8 cellular contexts compared by ENCODE assay signal in the genomic region with DNA sequence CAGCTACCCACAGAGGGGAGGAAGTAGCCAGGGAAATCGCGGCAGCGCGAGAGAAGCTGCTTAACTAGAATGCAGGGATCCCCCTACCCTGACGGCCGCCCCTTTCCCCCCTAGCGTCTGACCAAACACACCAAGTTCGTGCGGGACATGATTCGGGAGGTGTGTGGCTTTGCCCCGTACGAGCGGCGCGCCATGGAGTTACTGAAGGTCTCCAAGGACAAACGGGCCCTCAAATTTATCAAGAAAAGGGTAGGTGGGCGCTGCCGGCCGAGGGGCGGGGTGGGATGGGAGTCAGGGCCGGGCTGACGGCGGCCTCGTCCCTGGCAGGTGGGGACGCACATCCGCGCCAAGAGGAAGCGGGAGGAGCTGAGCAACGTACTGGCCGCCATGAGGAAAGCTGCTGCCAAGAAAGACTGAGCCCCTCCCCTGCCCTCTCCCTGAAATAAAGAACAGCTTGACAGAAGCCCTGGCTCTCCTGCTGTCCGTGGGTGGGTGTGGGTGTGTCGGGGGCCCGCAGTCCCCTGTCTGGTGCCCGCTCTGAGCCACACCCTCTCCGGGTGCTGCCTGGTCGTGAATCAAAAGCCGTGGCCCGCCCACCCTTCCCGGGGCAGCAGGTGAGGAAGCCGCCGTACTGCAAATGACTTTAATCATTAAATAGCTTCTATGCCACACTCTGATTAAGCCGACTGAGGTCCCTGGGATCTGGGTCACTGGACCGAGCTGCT. TPM values are rescaled to one million over a fixed set of nuclear protein-coding genes. Genes with fewer than 3 reads are reported as not detected.
DNase-seq lines count a peak whose midpoint lies in the region; ATAC-seq and TF ChIP-seq lines count a peak whose summit lies in the region.

No MANE protein-coding gene starts in this region.

- H3K36me3 ChIP-seq in ES-I3 (ENCODE audit: insufficient read depth, low read length), result peaks cover 18% of the 10 kb centered on the region
- peaks cover 25 to 50% (median 45%) of the 10 kb centered on the region in 3 donors for H3K36me3 ChIP-seq in esophagus squamous epithelium
- H3K36me3 ChIP-seq in neural cell (ENCODE audit: insufficient read depth, low read length), result no peaks in the 10 kb centered on the region

- H3K4me3 Mint-ChIP-seq in activated CD8-positive, alpha-beta memory T cell treated with anti-CD3 and anti-CD28 coated beads, Interleukin-2, amount 10 ng/mL, durations not matched to agents 7 days and 5 days, result peak overlapping the region; percentile 98
- peak overlapping the region; percentile 97 for H3K4me3 Mint-ChIP-seq in type B pancreatic cell

- H4K20me1 ChIP-seq in neural cell (ENCODE audit: insufficient read depth), result peaks cover 11% of the 10 kb centered on the region

- no peak for TF ChIP-seq EP300 in neural cell (conservative IDR thresholded peaks at IDR 0.05; ENCODE audit: poor library complexity, severe bottlenecking)

- peaks cover 15% of the 10 kb centered on the region for H3K79me2 ChIP-seq in neural cell (replicated peaks; ENCODE audit: insufficient read depth, low read length)

- no peak overlapping the region for H2AFZ ChIP-seq in neural cell (ENCODE audit: low read depth, low read length)

- H3K4me1 Mint-ChIP-seq in activated CD8-positive, alpha-beta memory T cell treated with anti-CD3 and anti-CD28 coated beads, Interleukin-2, amount 10 ng/mL, durations not matched to agents 7 days and 5 days, result peaks cover 37% of the 10 kb centered on the region
- peaks cover 5% of the 10 kb centered on the region for H3K4me1 Mint-ChIP-seq in type B pancreatic cell (ENCODE audit: unreplicated experiment)

- H3K4me3 ChIP-seq in esophagus squamous epithelium, result peak overlapping the region; percentile 82 to 94 (median 86)
- H3K4me3 ChIP-seq in neural cell (ENCODE audit: low read length), result peak overlapping the region; percentile 87

- no peaks in the 10 kb centered on the region for H3K9me3 Mint-ChIP-seq in activated CD8-positive, alpha-beta memory T cell treated with anti-CD3 and anti-CD28 coated beads, Interleukin-2, amount 10 ng/mL, durations not matched to agents 7 days and 5 days (ENCODE audit: low read depth)
- no peaks in the 10 kb centered on the region for H3K9me3 Mint-ChIP-seq in type B pancreatic cell

- H3K27me3 Mint-ChIP-seq in activated CD8-positive, alpha-beta memory T cell treated with anti-CD3 and anti-CD28 coated beads, Interleukin-2, amount 10 ng/mL, durations not matched to agents 7 days and 5 days, result no peaks in the 10 kb centered on the region
- no peaks in the 10 kb centered on the region for H3K27me3 Mint-ChIP-seq in type B pancreatic cell

- peak in 1 of 4 donors; percentile 4 for TF ChIP-seq POLR2A in esophagus squamous epithelium (IDR thresholded peaks at IDR 0.05)

- no peak for TF ChIP-seq RAD21 in neural cell (conservative IDR thresholded peaks at IDR 0.05)

- H3K4me1 ChIP-seq in ES-I3 (ENCODE audit: insufficient read depth, low read length) (no peaks in the 10 kb centered on the region), esophagus squamous epithelium (peaks cover 21 to 63% (median 25%) of the 10 kb centered on the region in 3 donors)

- no peaks in the 10 kb centered on the region for H3K27me3 ChIP-seq in esophagus squamous epithelium
- H3K27me3 ChIP-seq in neural cell (ENCODE audit: insufficient read depth, low read depth, low read length), result no peaks in the 10 kb centered on the region

- peak overlapping the region; percentile 86 for H3K4me2 ChIP-seq in neural cell (ENCODE audit: low read length)

- peak overlapping the region; percentile 92 for H3K27ac Mint-ChIP-seq in activated CD8-positive, alpha-beta memory T cell treated with anti-CD3 and anti-CD28 coated beads, Interleukin-2, amount 10 ng/mL, durations not matched to agents 7 days and 5 days
- H3K27ac Mint-ChIP-seq in type B pancreatic cell, result peak overlapping the region; percentile 95

- ATAC-seq in activated CD8-positive, alpha-beta memory T cell treated with anti-CD3 and anti-CD28 coated beads, Interleukin-2, amount 10 ng/mL, durations not matched to agents 7 days and 5 days, result no peak
- no peak for ATAC-seq in GM19397 (IDR thresholded peaks at IDR 0.05; ENCODE audit: unreplicated experiment)

- WGBS in esophagus squamous epithelium, 2 donors, result 2 to 60% methylated on average over 1 to 20 of the region's 43 CpGs

- no peaks in the 10 kb centered on the region for H3K9me2 ChIP-seq in neural cell (ENCODE audit: insufficient read depth, low read length)

- H3K9me3 ChIP-seq in ES-I3 (ENCODE audit: control insufficient read depth, insufficient read depth, low read length) (no peaks in the 10 kb centered on the region), esophagus squamous epithelium (no peaks in the 10 kb centered on the region), neural cell (ENCODE audit: low read length) (no peaks in the 10 kb centered on the region)

- CTCF ChIA-PET in activated CD8-positive, alpha-beta memory T cell treated with anti-CD3 and anti-CD28 coated beads, Interleukin-2, amount 10 ng/mL, durations not matched to agents 7 days and 5 days (lab: Charles Lee), result interaction anchor here (0.7 to 7.9 kb wide), 9 partner anchors 12 to 277 kb away, joined by 3 to 122 read pairs (median 4); partner anchors contain the start of genes CATSPERD, DUS3L, LONP1 and SAFB

- TF ChIP-seq CTCF in esophagus squamous epithelium (IDR thresholded peaks at IDR 0.05), result no peak
- TF ChIP-seq CTCF in neural cell (IDR thresholded peaks at IDR 0.05; ENCODE audit: poor library complexity, severe bottlenecking), result no peak
- no peak for TF ChIP-seq CTCF in type B pancreatic cell (conservative IDR thresholded peaks at IDR 0.05)
- TF ChIP-seq CTCF in GM20000 (IDR thresholded peaks at IDR 0.05; ENCODE audit: extremely low read depth, missing control alignments), result no peak

- H3K36me3 Mint-ChIP-seq in activated CD8-positive, alpha-beta memory T cell treated with anti-CD3 and anti-CD28 coated beads, Interleukin-2, amount 10 ng/mL, durations not matched to agents 7 days and 5 days, result peaks cover 36% of the 10 kb centered on the region
- peaks cover 6% of the 10 kb centered on the region for H3K36me3 Mint-ChIP-seq in type B pancreatic cell

- peak; percentile 36 for DNase-seq in NCI-H2029 treated with DMSO at 0.1 percent for 48 hours (lab: John Stamatoyannopoulos, UW)
- peak; percentile 55 for DNase-seq in activated CD8-positive, alpha-beta memory T cell treated with anti-CD3 and anti-CD28 coated beads, Interleukin-2, amount 10 ng/mL, durations not matched to agents 7 days and 5 days
- DNase-seq in esophagus squamous epithelium (lab: John Stamatoyannopoulos, UW), result no peak
- DNase-seq in type B pancreatic cell (ENCODE audit: extremely low spot score, unreplicated experiment), result no peak
- DNase-seq in GM20000 (ENCODE audit: low spot score), result no peak

- H3K9ac ChIP-seq in ES-I3 (ENCODE audit: low read depth, low read length) (peak overlapping the region; percentile 92), neural cell (ENCODE audit: low read length) (peak overlapping the region; percentile 87)

- no peaks in the 10 kb centered on the region for H3F3A ChIP-seq in neural cell (ENCODE audit: insufficient read depth, low read length, poor library complexity, severe bottlenecking)

- intact Hi-C loops in esophagus squamous epithelium (cut with DNase I), result loop anchor here (2.0 kb wide), 1 partner anchor 27 kb away; no protein-coding TSS in a partner anchor

- H3K27ac ChIP-seq in esophagus squamous epithelium (peak overlapping the region; percentile 93 to 97 (median 94)), neural cell (ENCODE audit: low read length) (peak overlapping the region; percentile 89)

TF ChIP-seq in neural cell, 6 proteins besides CTCF, POLR2A, EP300 and RAD21 (continues in another document):
- TF ChIP-seq SMC3 (conservative IDR thresholded peaks at IDR 0.05; ENCODE audit: poor library complexity), result no peak

RNA-seq across cellular contexts. Expression of gene RPL36, which starts 1.3 kb away (rescaled TPM):
- 1,000 to 10,000 TPM in 1 of 2 experiments, 100 to 1,000 TPM in 1; 976 to 1,078 TPM for total RNA-seq in activated CD8-positive, alpha-beta memory T cell treated with anti-CD3 and anti-CD28 coated beads, Interleukin-2, amount 10 ng/mL, durations not matched to agents 7 days and 5 days
- total RNA-seq in esophagus squamous epithelium (1,000 to 10,000 TPM in 2 of 4 donors, 100 to 1,000 TPM in 2; 572 to 1,565 (median 1,059) TPM), type B pancreatic cell (ENCODE audit: low replicate concordance) (1,016 and 1,024 TPM in 2 replicates)
- 358 and 452 TPM in 2 replicates for polyA plus RNA-seq in neural cell
- 119 TPM in 2 replicates for polyA minus RNA-seq in neural cell

RNA-seq across cellular contexts. Expression of gene HSD11B1L, which starts 10.5 kb away (rescaled TPM):
- 1 to 10 TPM; 1.0 to 2.4 TPM for total RNA-seq in activated CD8-positive, alpha-beta memory T cell treated with anti-CD3 and anti-CD28 coated beads, Interleukin-2, amount 10 ng/mL, durations not matched to agents 7 days and 5 days
- total RNA-seq in esophagus squamous epithelium (1 to 10 TPM; 1.9 to 9.4 (median 8.3) TPM), type B pancreatic cell (ENCODE audit: low replicate concordance) (6.2 and 11.0 TPM in 2 replicates)
- polyA plus RNA-seq in neural cell, result 170 and 223 TPM in 2 replicates
- polyA minus RNA-seq in neural cell, result 58.5 and 65.5 TPM in 2 replicates

RNA-seq across cellular contexts. Expression of gene MICOS13, which starts 11.1 kb away (rescaled TPM):
- total RNA-seq in activated CD8-positive, alpha-beta memory T cell treated with anti-CD3 and anti-CD28 coated beads, Interleukin-2, amount 10 ng/mL, durations not matched to agents 7 days and 5 days, result 10 to 100 TPM; 49.1 to 49.7 TPM
- total RNA-seq in esophagus squamous epithelium (10 to 100 TPM; 34.0 to 76.3 (median 48.8) TPM), type B pancreatic cell (ENCODE audit: low replicate concordance) (42.2 and 50.0 TPM in 2 replicates)
- polyA plus RNA-seq in neural cell, result 46.0 and 52.3 TPM in 2 replicates
- polyA minus RNA-seq in neural cell, result 14.0 and 14.4 TPM in 2 replicates

RNA-seq across cellular contexts. Expression of gene LONP1, which starts 28.6 kb away (rescaled TPM):
- total RNA-seq in activated CD8-positive, alpha-beta memory T cell treated with anti-CD3 and anti-CD28 coated beads, Interleukin-2, amount 10 ng/mL, durations not matched to agents 7 days and 5 days, result 100 to 1,000 TPM; 134 to 141 TPM
- total RNA-seq in esophagus squamous epithelium, result 10 to 100 TPM; 38.0 to 68.5 (median 51.2) TPM
- 43.1 and 46.2 TPM in 2 replicates for polyA plus RNA-seq in neural cell
- 46.0 and 48.9 TPM in 2 replicates for polyA minus RNA-seq in neural cell
- 68.0 and 74.0 TPM in 2 replicates for total RNA-seq in type B pancreatic cell (ENCODE audit: low replicate concordance)

RNA-seq across cellular contexts. Expression of gene CATSPERD, which starts 29.1 kb away (rescaled TPM):
- not detected for total RNA-seq in activated CD8-positive, alpha-beta memory T cell treated with anti-CD3 and anti-CD28 coated beads, Interleukin-2, amount 10 ng/mL, durations not matched to agents 7 days and 5 days
- total RNA-seq in esophagus squamous epithelium, result under 1 TPM in 1 of 4 donors, not detected in 3; 0.19 TPM
- polyA plus RNA-seq in neural cell, result not detected in 2 replicates
- not detected in 2 replicates for polyA minus RNA-seq in neural cell
- 0.41 TPM in 1 of 2 replicates, not detected in the other for total RNA-seq in type B pancreatic cell (ENCODE audit: low replicate concordance)

Comparison
In these comparisons a context has a peak if more than half of its experiments do, and no peak if none do; other contexts are left out.
1. DNase-seq: peak in NCI-H2029 treated with DMSO at 0.1 percent for 48 hours (single experiment) and activated CD8-positive, alpha-beta memory T cell treated with anti-CD3 and anti-CD28 coated beads, Interleukin-2, amount 10 ng/mL, durations not matched to agents 7 days and 5 days (single experiment); none in esophagus squamous epithelium (single experiment), type B pancreatic cell (single experiment) and GM20000 (single experiment).